Comparison of ENCODE assay signal across 8 cellular contexts in genomic region chr1:153976819-153977249, GRCh38. TPM values are rescaled to one million over a fixed set of nuclear protein-coding genes. Genes with fewer than 3 reads are reported as not detected.
DNase-seq lines count a peak whose midpoint lies in the region; ATAC-seq and TF ChIP-seq lines count a peak whose summit lies in the region.

No MANE protein-coding gene starts in this region.

- DNase-seq in fibroblast of villous mesenchyme (ENCODE audit: low read depth) (no peak), retinal pigment epithelial cell (ENCODE audit: low read depth) (no peak), NCI-H187 treated with DMSO at 0.1 percent for 48 hours (lab: John Stamatoyannopoulos, UW) (no peak)

- peak; percentile 2 for ATAC-seq in GM19324 (IDR thresholded peaks at IDR 0.05; ENCODE audit: low FRiP score, unreplicated experiment)
- ATAC-seq in SK-N-SH treated with all-trans-retinoic acid at 6 μM for 48 hours = peak; percentile 23
- no peak for ATAC-seq in GM18873 (IDR thresholded peaks at IDR 0.05; ENCODE audit: low FRiP score, unreplicated experiment)
- ATAC-seq in HG03139 (IDR thresholded peaks at IDR 0.05; ENCODE audit: unreplicated experiment) = no peak
- ATAC-seq in GM21717 (IDR thresholded peaks at IDR 0.05; ENCODE audit: unreplicated experiment) = no peak

- TF ChIP-seq CTCF in fibroblast of villous mesenchyme (IDR thresholded peaks at IDR 0.05; ENCODE audit: insufficient read depth, low read depth, low read length) (no peak), retinal pigment epithelial cell (conservative IDR thresholded peaks at IDR 0.05; ENCODE audit: low read depth, low read length) (no peak)

- H3K4me3 ChIP-seq in fibroblast of villous mesenchyme (ENCODE audit: low read depth, low read length) = peak overlapping the region; percentile 82
- peak overlapping the region; percentile 75 for H3K4me3 ChIP-seq in retinal pigment epithelial cell (ENCODE audit: low read length)

TF ChIP-seq in SK-N-SH treated with all-trans-retinoic acid at 6 μM for 48 hours, 23 proteins besides CTCF, POLR2A, EP300 and RAD21:
- no peak for TF ChIP-seq RARB (CRISPR knock-in tag; IDR thresholded peaks at IDR 0.05)

RNA-seq across cellular contexts. Expression of gene JTB, which starts 0.6 kb away (rescaled TPM):
- 128 and 135 TPM in 2 replicates for total RNA-seq in fibroblast of villous mesenchyme

RNA-seq across cellular contexts. Expression of gene CREB3L4, which starts 9.1 kb away (rescaled TPM):
- total RNA-seq in fibroblast of villous mesenchyme = 3.9 TPM in 2 replicates

RNA-seq across cellular contexts. Expression of gene RAB13, which starts 9.3 kb away (rescaled TPM):
- total RNA-seq in fibroblast of villous mesenchyme = 36.7 and 37.7 TPM in 2 replicates

RNA-seq across cellular contexts. Expression of gene SLC39A1, which starts 13.5 kb away (rescaled TPM):
- 127 and 153 TPM in 2 replicates for total RNA-seq in fibroblast of villous mesenchyme

RNA-seq across cellular contexts. Expression of gene RPS27, which starts 13.7 kb away (rescaled TPM):
- 1,538 and 2,013 TPM in 2 replicates for total RNA-seq in fibroblast of villous mesenchyme

Comparison
In these comparisons a context has a peak if more than half of its experiments do, and no peak if none do; other contexts are left out.
1. ATAC-seq: peak in GM19324 (single experiment) and SK-N-SH treated with all-trans-retinoic acid at 6 μM for 48 hours (single experiment); none in GM18873 (single experiment), HG03139 (single experiment) and GM21717 (single experiment).